13 cellular contexts compared by ENCODE assay signal in the genomic region with DNA sequence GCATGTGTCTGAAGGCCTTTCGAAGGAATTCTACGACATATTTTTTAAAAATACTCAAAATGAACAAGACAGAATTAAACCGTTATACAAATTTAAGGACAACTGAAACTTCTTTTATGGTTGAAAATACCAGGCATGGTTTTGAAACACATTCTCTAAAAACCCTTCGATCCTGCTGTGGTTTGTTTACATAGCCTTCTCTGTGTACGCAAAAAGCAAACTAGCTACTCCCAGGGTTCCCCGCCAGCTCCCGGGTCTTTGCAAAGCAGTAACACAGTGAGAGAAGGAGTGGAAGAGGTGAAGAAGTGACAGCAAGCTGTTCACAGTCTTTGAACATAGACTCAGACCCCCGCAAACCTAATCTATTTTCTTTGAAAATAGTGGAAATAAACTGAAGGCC. TPM values are rescaled to one million over a fixed set of nuclear protein-coding genes. Genes with fewer than 3 reads are reported as not detected.
DNase-seq lines count a peak whose midpoint lies in the region; ATAC-seq and TF ChIP-seq lines count a peak whose summit lies in the region.
"Had no signal": no experiment of that assay in that cellular context is flagged by ENCODE, and none has a peak within 500 bp of the region (broad histone marks: within the 10 kb centered on the region; RNA-seq: fewer than 3 reads in every experiment).

No MANE protein-coding gene starts in this region.

- peaks cover 0 to 2% (median 0%) of the 10 kb centered on the region in 11 donors for H3K9me3 Mint-ChIP-seq in naive thymus-derived CD4-positive, alpha-beta T cell

- no peak for TF ChIP-seq CTCF in astrocyte of the spinal cord (IDR thresholded peaks at IDR 0.05; ENCODE audit: low read depth, low read length)
- TF ChIP-seq CTCF in adrenal gland (IDR thresholded peaks at IDR 0.05) = no peak

- DNase-seq in DMS53 (lab: John Stamatoyannopoulos, UW) = peak; percentile 29
- DNase-seq in DMS53 treated with DMSO at 0.1 percent for 48 hours (lab: John Stamatoyannopoulos, UW; ENCODE audit: unreplicated experiment) = no peak
- peak; percentile 25 for DNase-seq in HuH-7.5 (ENCODE audit: low spot score)
- DNase-seq in astrocyte of the spinal cord (ENCODE audit: low read depth, low spot score) = peak; percentile 46
- DNase-seq in naive thymus-derived CD4-positive, alpha-beta T cell = no peak
- no peak for DNase-seq in adrenal gland
- DNase-seq: left ventricle myocardium superior, psoas muscle, RPMI8226, substantia nigra had no signal

- in situ Hi-C loops in astrocyte of the spinal cord (cut with HindIII; ENCODE audit: low sequenced_read_pairs) = no loop called here

- peak overlapping the region; percentile 72 to 99 (median 88) for H3K4me3 Mint-ChIP-seq in naive thymus-derived CD4-positive, alpha-beta T cell

- peaks cover 64 to 86% (median 74%) of the 10 kb centered on the region in 7 donors for H3K4me1 Mint-ChIP-seq in naive thymus-derived CD4-positive, alpha-beta T cell

- WGBS in adrenal gland, 4 donors = 77 to 88% (median 86%) methylated on average over 8 of the region's 8 CpGs

- H3K27me3 ChIP-seq in naive thymus-derived CD4-positive, alpha-beta T cell (ENCODE audit: control insufficient read depth in 2 of 2, insufficient read depth in 2 of 2, low read length in 2 of 2) = no peaks in the 10 kb centered on the region
- H3K27me3 ChIP-seq in adrenal gland = no peaks in the 10 kb centered on the region

- no peak overlapping the region for H3K4me3 ChIP-seq in astrocyte of the spinal cord (ENCODE audit: low read depth, low read length)
- peak overlapping the region; percentile 43 for H3K4me3 ChIP-seq in naive thymus-derived CD4-positive, alpha-beta T cell (ENCODE audit: low read length)
- no peak overlapping the region for H3K4me3 ChIP-seq in adrenal gland
- H3K4me3 ChIP-seq: psoas muscle had no signal

- no peak for ATAC-seq in naive thymus-derived CD4-positive, alpha-beta T cell
- no peak for ATAC-seq in HG03378 (IDR thresholded peaks at IDR 0.05; ENCODE audit: unreplicated experiment)
- no peak for ATAC-seq in HG03159 (IDR thresholded peaks at IDR 0.05; ENCODE audit: unreplicated experiment)
- ATAC-seq: left ventricle myocardium superior, psoas muscle had no signal

- H3K27ac Mint-ChIP-seq in naive thymus-derived CD4-positive, alpha-beta T cell = peak overlapping the region; percentile 96 to 100 (median 99)

- peaks cover 66% of the 10 kb centered on the region in 2 donors for H3K4me1 ChIP-seq in naive thymus-derived CD4-positive, alpha-beta T cell (ENCODE audit: control insufficient read depth in 2 of 2, insufficient read depth in 2 of 2, low read length in 2 of 2)
- no peaks in the 10 kb centered on the region for H3K4me1 ChIP-seq in adrenal gland (replicated peaks in 1 of 2)

- POLR2A ChIA-PET in naive thymus-derived CD4-positive, alpha-beta T cell (lab: Charles Lee) = interaction anchor here (0.5 to 4.6 kb wide), 18 partner anchors 8 to 757 kb away, joined by 3 to 71 read pairs (median 4); no protein-coding TSS in a partner anchor

- H3K36me3 Mint-ChIP-seq in naive thymus-derived CD4-positive, alpha-beta T cell = peaks cover 0 to 23% (median 9%) of the 10 kb centered on the region in 5 donors

- no peak for TF ChIP-seq POLR2A in adrenal gland (IDR thresholded peaks at IDR 0.05)

- intact Hi-C loops in naive thymus-derived CD4-positive, alpha-beta T cell (cut with micrococcal nuclease) = loop anchor here in 1 of 2 donors (10.0 kb wide), 1 partner anchor 545 kb away; no protein-coding TSS in a partner anchor
- intact Hi-C loops in adrenal gland (cut with DNase I) = no loop called here

- no peaks in the 10 kb centered on the region for H3K36me3 ChIP-seq in naive thymus-derived CD4-positive, alpha-beta T cell (ENCODE audit: control insufficient read depth in 2 of 3, insufficient read depth in 3 of 3, low read length in 3 of 3)
- H3K36me3 ChIP-seq in adrenal gland (replicated peaks in 1 of 2) = no peaks in the 10 kb centered on the region

- peak overlapping the region; percentile 91 for H3K27ac ChIP-seq in naive thymus-derived CD4-positive, alpha-beta T cell (ENCODE audit: low read depth, low read length)
- no peak overlapping the region for H3K27ac ChIP-seq in adrenal gland
- H3K27ac ChIP-seq: 22Rv1, psoas muscle had no signal

- H3K27me3 Mint-ChIP-seq in naive thymus-derived CD4-positive, alpha-beta T cell = no peaks in the 10 kb centered on the region

- H3K9me3 ChIP-seq in naive thymus-derived CD4-positive, alpha-beta T cell (ENCODE audit: control insufficient read depth in 2 of 3, low read length in 3 of 3) = no peaks in the 10 kb centered on the region
- no peaks in the 10 kb centered on the region for H3K9me3 ChIP-seq in adrenal gland (replicated peaks in 1 of 3)
- H3K9me3 ChIP-seq: psoas muscle had no signal

- CTCF ChIA-PET in naive thymus-derived CD4-positive, alpha-beta T cell (lab: Charles Lee) = interaction anchor here (0.6 to 1.1 kb wide), 3 partner anchors 27 to 451 kb away, joined by 3 to 5 read pairs (median 3); no protein-coding TSS in a partner anchor

RNA-seq across cellular contexts. Expression of gene TC2N, which starts 2.2 kb away (rescaled TPM):
- total RNA-seq in naive thymus-derived CD4-positive, alpha-beta T cell = 100 to 1,000 TPM; 158 to 301 (median 246) TPM
- polyA plus RNA-seq in naive thymus-derived CD4-positive, alpha-beta T cell = 100 to 1,000 TPM; 167 to 193 TPM
- 10 to 100 TPM in 3 of 8 donors, 1 to 10 TPM in 5; 3.4 to 28.4 (median 5.9) TPM for total RNA-seq in adrenal gland
- 1 to 10 TPM; 1.9 to 3.8 (median 3.7) TPM for polyA plus RNA-seq in adrenal gland

Comparison
In these comparisons a context has a peak if more than half of its experiments do, and no peak if none do; other contexts are left out.
1. DNase-seq: peak in DMS53 (single experiment), HuH-7.5 (single experiment) and astrocyte of the spinal cord (single experiment); none in DMS53 treated with DMSO at 0.1 percent for 48 hours (single experiment), naive thymus-derived CD4-positive, alpha-beta T cell (0 of 9) and adrenal gland (0 of 7).
2. RNA of gene TC2N, which starts 2.2 kb away (total RNA-seq): 158 to 301 TPM in naive thymus-derived CD4-positive, alpha-beta T cell; 3.4 to 28.4 TPM in adrenal gland; every median in the first group is over 4 times any median in the second.